ENCODE assay signal across 7 cellular contexts in genomic region chr3:113946831-113947230, GRCh38. TPM values are rescaled to one million over a fixed set of nuclear protein-coding genes. Genes with fewer than 3 reads are reported as not detected.
DNase-seq lines count a peak whose midpoint lies in the region; ATAC-seq and TF ChIP-seq lines count a peak whose summit lies in the region.

No MANE protein-coding gene starts in this region.

- H3K27me3 Mint-ChIP-seq in HFFc6 (ENCODE audit: insufficient read depth): no peaks in the 10 kb centered on the region
- peaks cover 31% of the 10 kb centered on the region for H3K27me3 Mint-ChIP-seq in activated CD8-positive, alpha-beta T cell treated with anti-CD3 and anti-CD28 coated beads for 36 hours
- no peaks in the 10 kb centered on the region for H3K27me3 Mint-ChIP-seq in stimulated activated memory B cell treated with anti-CD40 and anti-IgM and Interleukin-4, amounts not matched to agents 10 μg/mL and 1 μg/mL and 100 μg/mL, for 72 hours

- CTCF ChIA-PET in activated CD8-positive, alpha-beta T cell treated with anti-CD3 and anti-CD28 coated beads for 36 hours (lab: Charles Lee): no interaction called here

- peak overlapping the region; percentile 56 for H3K4me3 ChIP-seq in iPS-15b (ENCODE audit: low read depth, low read length)

- no peaks in the 10 kb centered on the region for H3K36me3 ChIP-seq in iPS-15b (ENCODE audit: control insufficient read depth, insufficient read depth, low read length)

- H3K36me3 Mint-ChIP-seq in HFFc6 (ENCODE audit: low read depth): no peaks in the 10 kb centered on the region
- H3K36me3 Mint-ChIP-seq in activated CD8-positive, alpha-beta T cell treated with anti-CD3 and anti-CD28 coated beads for 36 hours (ENCODE audit: low read depth): no peaks in the 10 kb centered on the region
- peaks cover 4% of the 10 kb centered on the region for H3K36me3 Mint-ChIP-seq in stimulated activated memory B cell treated with anti-CD40 and anti-IgM and Interleukin-4, amounts not matched to agents 10 μg/mL and 1 μg/mL and 100 μg/mL, for 72 hours

- TF ChIP-seq CTCF in HFFc6 (IDR thresholded peaks at IDR 0.05): no peak
- TF ChIP-seq CTCF in activated CD8-positive, alpha-beta T cell treated with anti-CD3 and anti-CD28 coated beads for 36 hours (IDR thresholded peaks at IDR 0.05): no peak

- ATAC-seq in activated CD8-positive, alpha-beta T cell treated with anti-CD3 and anti-CD28 coated beads for 36 hours: no peak
- no peak for ATAC-seq in stimulated activated memory B cell treated with anti-CD40 and anti-IgM and Interleukin-4, amounts not matched to agents 10 μg/mL and 1 μg/mL and 100 μg/mL, for 72 hours
- no peak for ATAC-seq in HG03039 (IDR thresholded peaks at IDR 0.05; ENCODE audit: unreplicated experiment)

- no peaks in the 10 kb centered on the region for H3K9me3 Mint-ChIP-seq in HFFc6
- no peaks in the 10 kb centered on the region for H3K9me3 Mint-ChIP-seq in activated CD8-positive, alpha-beta T cell treated with anti-CD3 and anti-CD28 coated beads for 36 hours
- no peaks in the 10 kb centered on the region for H3K9me3 Mint-ChIP-seq in stimulated activated memory B cell treated with anti-CD40 and anti-IgM and Interleukin-4, amounts not matched to agents 10 μg/mL and 1 μg/mL and 100 μg/mL, for 72 hours

- peaks cover 19% of the 10 kb centered on the region for H3K4me1 Mint-ChIP-seq in HFFc6 (ENCODE audit: low read depth)
- peaks cover 14% of the 10 kb centered on the region for H3K4me1 Mint-ChIP-seq in activated CD8-positive, alpha-beta T cell treated with anti-CD3 and anti-CD28 coated beads for 36 hours (ENCODE audit: low read depth)
- H3K4me1 Mint-ChIP-seq in stimulated activated memory B cell treated with anti-CD40 and anti-IgM and Interleukin-4, amounts not matched to agents 10 μg/mL and 1 μg/mL and 100 μg/mL, for 72 hours: peaks cover 16% of the 10 kb centered on the region

- POLR2A ChIA-PET in activated CD8-positive, alpha-beta T cell treated with anti-CD3 and anti-CD28 coated beads for 36 hours (lab: Charles Lee): no interaction called here

- H3K27me3 ChIP-seq in iPS-15b (ENCODE audit: control insufficient read depth, insufficient read depth, low read length): peaks cover 4% of the 10 kb centered on the region

- DNase-seq in HFFc6 (no peak), NK-92 (lab: John Stamatoyannopoulos, UW; ENCODE audit: unreplicated experiment) (no peak)
- DNase-seq in activated CD8-positive, alpha-beta T cell treated with anti-CD3 and anti-CD28 coated beads for 36 hours: no peak
- no peak for DNase-seq in activated CD4-positive, alpha-beta T cell treated with anti-CD3 and anti-CD28 coated beads for 48 hours

- H3K4me1 ChIP-seq in iPS-15b (ENCODE audit: control insufficient read depth, insufficient read depth, low read length): peaks cover 3% of the 10 kb centered on the region

- H3K4me3 Mint-ChIP-seq in HFFc6: peak overlapping the region; percentile 87
- H3K4me3 Mint-ChIP-seq in activated CD8-positive, alpha-beta T cell treated with anti-CD3 and anti-CD28 coated beads for 36 hours: peak overlapping the region; percentile 76
- peak overlapping the region; percentile 85 for H3K4me3 Mint-ChIP-seq in stimulated activated memory B cell treated with anti-CD40 and anti-IgM and Interleukin-4, amounts not matched to agents 10 μg/mL and 1 μg/mL and 100 μg/mL, for 72 hours

- no peak overlapping the region for H3K27ac Mint-ChIP-seq in HFFc6
- no peak overlapping the region for H3K27ac Mint-ChIP-seq in activated CD8-positive, alpha-beta T cell treated with anti-CD3 and anti-CD28 coated beads for 36 hours
- peak overlapping the region; percentile 78 for H3K27ac Mint-ChIP-seq in stimulated activated memory B cell treated with anti-CD40 and anti-IgM and Interleukin-4, amounts not matched to agents 10 μg/mL and 1 μg/mL and 100 μg/mL, for 72 hours

- H3K9ac ChIP-seq in iPS-15b (ENCODE audit: low read depth, low read length): no peak overlapping the region

- intact Hi-C loops in activated CD8-positive, alpha-beta T cell treated with anti-CD3 and anti-CD28 coated beads for 36 hours (cut with micrococcal nuclease): no loop called here

- H3K9me3 ChIP-seq in iPS-15b (ENCODE audit: control insufficient read depth, insufficient read depth, low read length): no peaks in the 10 kb centered on the region

RNA-seq across cellular contexts. Expression of gene ZDHHC23, which starts 1.0 kb away (rescaled TPM):
- 1 to 10 TPM; 4.6 to 7.5 (median 6.4) TPM for total RNA-seq in HFFc6 (2021; fragmentation: NEBNext Ultra II Directional; extraction: Animal tissue kit (Norgen Biotek cat#: 25700))
- 1 to 10 TPM; 2.7 to 3.4 TPM for total RNA-seq in activated CD8-positive, alpha-beta T cell treated with anti-CD3 and anti-CD28 coated beads for 36 hours
